8 cellular contexts compared by ENCODE assay signal in genomic region chr3:126522363-126522788, GRCh38. TPM values are rescaled to one million over a fixed set of nuclear protein-coding genes. Genes with fewer than 3 reads are reported as not detected.
DNase-seq lines count a peak whose midpoint lies in the region; ATAC-seq, FAIRE-seq and TF ChIP-seq lines count a peak whose summit lies in the region.

No MANE protein-coding gene starts in this region.

- peaks cover 0 to 1% (median 0%) of the 10 kb centered on the region in 7 donors for H3K9me3 Mint-ChIP-seq in CD14-positive monocyte
- no peaks in the 10 kb centered on the region for H3K9me3 Mint-ChIP-seq in activated T-helper 1 cell treated with anti-CD3 and anti-CD28 coated beads, Interleukin-12 subunit alpha, Interleukin-12 subunit beta, Interleukin-2, Interleukin-4 antibody, amounts not matched to agents 30 ng/mL and 10 ng/mL and 1 ng/mL, durations not matched to agents 14 hours and 24 hours and 36 hours

- H3K9me3 ChIP-seq in OCI-LY3 (ENCODE audit: insufficient read depth, low read length): no peaks in the 10 kb centered on the region

- no peak for TF ChIP-seq POLR2A in H54 (IDR thresholded peaks at IDR 0.05; ENCODE audit: low read depth, low read length)

- H3K4me1 ChIP-seq in OCI-LY3 (ENCODE audit: low read length) (no peaks in the 10 kb centered on the region), foreskin keratinocyte (no peaks in the 10 kb centered on the region)

- no peaks in the 10 kb centered on the region for H4K20me1 ChIP-seq in OCI-LY3 (ENCODE audit: insufficient read depth, low read length)

- no peak overlapping the region for H2AFZ ChIP-seq in OCI-LY3 (ENCODE audit: low read depth, low read length)

- peak overlapping the region in 1 of 2 donors; percentile 42 for H3K4me3 Mint-ChIP-seq in CD14-positive monocyte
- no peak overlapping the region for H3K4me3 Mint-ChIP-seq in activated T-helper 1 cell treated with anti-CD3 and anti-CD28 coated beads, Interleukin-12 subunit alpha, Interleukin-12 subunit beta, Interleukin-2, Interleukin-4 antibody, amounts not matched to agents 30 ng/mL and 10 ng/mL and 1 ng/mL, durations not matched to agents 14 hours and 24 hours and 36 hours

- H3K27ac ChIP-seq in OCI-LY3 (ENCODE audit: low read length) (no peak overlapping the region), foreskin keratinocyte (no peak overlapping the region)

- H3K27me3 ChIP-seq in OCI-LY3 (ENCODE audit: low read depth, low read length): no peaks in the 10 kb centered on the region
- peaks cover 46% of the 10 kb centered on the region for H3K27me3 ChIP-seq in foreskin keratinocyte

- no peak overlapping the region for H3K9ac ChIP-seq in OCI-LY3 (ENCODE audit: low read length)

- intact Hi-C loops in CD14-positive monocyte (cut with micrococcal nuclease): loop anchor here (10.0 kb wide), 1 partner anchor 932 kb away; no protein-coding TSS in a partner anchor
- intact Hi-C loops in activated T-helper 1 cell treated with anti-CD3 and anti-CD28 coated beads, Interleukin-12 subunit alpha, Interleukin-12 subunit beta, Interleukin-2, Interleukin-4 antibody, amounts not matched to agents 30 ng/mL and 10 ng/mL and 1 ng/mL, durations not matched to agents 14 hours and 24 hours and 36 hours (cut with micrococcal nuclease): loop anchor here (2.0 kb wide), 2 partner anchors 932 to 1022 kb away; no protein-coding TSS in a partner anchor

- FAIRE-seq in H54 (lab: Jason Lieb, UNC): no peak

- H3K36me3 Mint-ChIP-seq in CD14-positive monocyte: peaks cover 3 to 8% of the 10 kb centered on the region in 2 donors
- H3K36me3 Mint-ChIP-seq in activated T-helper 1 cell treated with anti-CD3 and anti-CD28 coated beads, Interleukin-12 subunit alpha, Interleukin-12 subunit beta, Interleukin-2, Interleukin-4 antibody, amounts not matched to agents 30 ng/mL and 10 ng/mL and 1 ng/mL, durations not matched to agents 14 hours and 24 hours and 36 hours (ENCODE audit: low read depth): no peaks in the 10 kb centered on the region

- no peaks in the 10 kb centered on the region for H3K79me2 ChIP-seq in OCI-LY3 (ENCODE audit: low read length)

- peak; percentile 95 for TF ChIP-seq CTCF in CD14-positive monocyte (IDR thresholded peaks at IDR 0.05)
- TF ChIP-seq CTCF in OCI-LY3 (IDR thresholded peaks at IDR 0.05; ENCODE audit: low read depth, low read length): peak; percentile 88
- peak; percentile 80 for TF ChIP-seq CTCF in foreskin keratinocyte (conservative IDR thresholded peaks at IDR 0.05)

- ATAC-seq in foreskin keratinocyte: peak; percentile 21
- no peak for ATAC-seq in GM21367 (IDR thresholded peaks at IDR 0.05; ENCODE audit: unreplicated experiment)

- no peak overlapping the region for H3K4me2 ChIP-seq in OCI-LY3 (ENCODE audit: low read length)

- H3K4me3 ChIP-seq in OCI-LY3 (ENCODE audit: low read length): no peak overlapping the region

- H3K27ac Mint-ChIP-seq in CD14-positive monocyte: no peak overlapping the region
- H3K27ac Mint-ChIP-seq in activated T-helper 1 cell treated with anti-CD3 and anti-CD28 coated beads, Interleukin-12 subunit alpha, Interleukin-12 subunit beta, Interleukin-2, Interleukin-4 antibody, amounts not matched to agents 30 ng/mL and 10 ng/mL and 1 ng/mL, durations not matched to agents 14 hours and 24 hours and 36 hours: no peak overlapping the region

- peaks cover 41% of the 10 kb centered on the region for H3K4me1 Mint-ChIP-seq in CD14-positive monocyte
- H3K4me1 Mint-ChIP-seq in activated T-helper 1 cell treated with anti-CD3 and anti-CD28 coated beads, Interleukin-12 subunit alpha, Interleukin-12 subunit beta, Interleukin-2, Interleukin-4 antibody, amounts not matched to agents 30 ng/mL and 10 ng/mL and 1 ng/mL, durations not matched to agents 14 hours and 24 hours and 36 hours (ENCODE audit: low read depth): no peaks in the 10 kb centered on the region

- H3K27me3 Mint-ChIP-seq in CD14-positive monocyte (ENCODE audit: low read depth in 3 of 3): peaks cover 0 to 8% (median 0%) of the 10 kb centered on the region in 3 donors
- H3K27me3 Mint-ChIP-seq in activated T-helper 1 cell treated with anti-CD3 and anti-CD28 coated beads, Interleukin-12 subunit alpha, Interleukin-12 subunit beta, Interleukin-2, Interleukin-4 antibody, amounts not matched to agents 30 ng/mL and 10 ng/mL and 1 ng/mL, durations not matched to agents 14 hours and 24 hours and 36 hours (ENCODE audit: insufficient read depth): peaks cover 33% of the 10 kb centered on the region

- DNase-seq in CD14-positive monocyte (ENCODE audit: low spot score) (peak; percentile 49), H54 (ENCODE audit: insufficient read length, low spot score) (peak; percentile 88), foreskin keratinocyte (no peak), nucleus accumbens (lab: John Stamatoyannopoulos, UW) (peak in 41 of 56 donors; percentile 9 to 79 (median 31)), ureter (ENCODE audit: low spot score) (peak; percentile 60)
- peak; percentile 11 for DNase-seq in activated T-helper 1 cell treated with anti-CD3 and anti-CD28 coated beads, Interleukin-12 subunit alpha, Interleukin-12 subunit beta, Interleukin-2, Interleukin-4 antibody, amounts not matched to agents 30 ng/mL and 10 ng/mL and 1 ng/mL, durations not matched to agents 14 hours and 24 hours and 36 hours (ENCODE audit: low spot score)

- no peaks in the 10 kb centered on the region for H3K36me3 ChIP-seq in OCI-LY3 (replicated peaks; ENCODE audit: low read depth, low read length)

RNA-seq across cellular contexts. Expression of gene CHST13, which starts 1.6 kb away (rescaled TPM):
- 10 to 100 TPM; 39.2 to 41.8 TPM for polyA plus RNA-seq in CD14-positive monocyte
- total RNA-seq in activated T-helper 1 cell treated with anti-CD3 and anti-CD28 coated beads, Interleukin-12 subunit alpha, Interleukin-12 subunit beta, Interleukin-2, Interleukin-4 antibody, amounts not matched to agents 30 ng/mL and 10 ng/mL and 1 ng/mL, durations not matched to agents 14 hours and 24 hours and 36 hours: not detected in 2 replicates
- 0.11 TPM in 1 of 2 replicates, not detected in the other for total RNA-seq in foreskin keratinocyte
- 0.02 TPM in 1 of 2 replicates, not detected in the other for polyA plus RNA-seq in foreskin keratinocyte
- not detected for total RNA-seq in ureter

RNA-seq across cellular contexts. Expression of gene UROC1, which starts 4.8 kb away (rescaled TPM):
- not detected for polyA plus RNA-seq in CD14-positive monocyte
- total RNA-seq in activated T-helper 1 cell treated with anti-CD3 and anti-CD28 coated beads, Interleukin-12 subunit alpha, Interleukin-12 subunit beta, Interleukin-2, Interleukin-4 antibody, amounts not matched to agents 30 ng/mL and 10 ng/mL and 1 ng/mL, durations not matched to agents 14 hours and 24 hours and 36 hours: not detected in 2 replicates
- not detected in 2 replicates for total RNA-seq in foreskin keratinocyte
- polyA plus RNA-seq in foreskin keratinocyte: not detected in 2 replicates
- not detected for total RNA-seq in ureter

RNA-seq across cellular contexts. Expression of gene C3orf22, which starts 36.4 kb away (rescaled TPM):
- polyA plus RNA-seq in CD14-positive monocyte: not detected
- not detected in 2 replicates for total RNA-seq in activated T-helper 1 cell treated with anti-CD3 and anti-CD28 coated beads, Interleukin-12 subunit alpha, Interleukin-12 subunit beta, Interleukin-2, Interleukin-4 antibody, amounts not matched to agents 30 ng/mL and 10 ng/mL and 1 ng/mL, durations not matched to agents 14 hours and 24 hours and 36 hours
- not detected in 2 replicates for total RNA-seq in foreskin keratinocyte
- polyA plus RNA-seq in foreskin keratinocyte: not detected in 2 replicates
- total RNA-seq in ureter: not detected

RNA-seq across cellular contexts. Expression of gene ZXDC, which starts 46.7 kb away (rescaled TPM):
- polyA plus RNA-seq in CD14-positive monocyte: 1 to 10 TPM; 6.3 to 9.7 TPM
- 29.2 and 29.4 TPM in 2 replicates for total RNA-seq in activated T-helper 1 cell treated with anti-CD3 and anti-CD28 coated beads, Interleukin-12 subunit alpha, Interleukin-12 subunit beta, Interleukin-2, Interleukin-4 antibody, amounts not matched to agents 30 ng/mL and 10 ng/mL and 1 ng/mL, durations not matched to agents 14 hours and 24 hours and 36 hours
- 13.9 and 15.4 TPM in 2 replicates for total RNA-seq in foreskin keratinocyte
- polyA plus RNA-seq in foreskin keratinocyte: 5.6 and 6.5 TPM in 2 replicates
- total RNA-seq in ureter: 56.5 TPM

Comparison
In these comparisons a context has a peak if more than half of its experiments do, and no peak if none do; other contexts are left out.
1. DNase-seq: peak in CD14-positive monocyte (single experiment), H54 (single experiment), activated T-helper 1 cell treated with anti-CD3 and anti-CD28 coated beads, Interleukin-12 subunit alpha, Interleukin-12 subunit beta, Interleukin-2, Interleukin-4 antibody, amounts not matched to agents 30 ng/mL and 10 ng/mL and 1 ng/mL, durations not matched to agents 14 hours and 24 hours and 36 hours (single experiment), nucleus accumbens (41 of 56) and ureter (single experiment); none in foreskin keratinocyte (0 of 2).
2. Peak in every context shown above with its lines, with median percentiles within 50 percentile points of each other: CTCF ChIP-seq.